20 cellular contexts compared by ENCODE assay signal in genomic region chr11:78688460-78688859, GRCh38.
DNase-seq lines count a peak whose midpoint lies in the region; ATAC-seq, FAIRE-seq and TF ChIP-seq lines count a peak whose summit lies in the region.
"Had no signal": no experiment of that assay in that cellular context is flagged by ENCODE, and none has a peak within 500 bp of the region (broad histone marks: within the 10 kb centered on the region; RNA-seq: fewer than 3 reads in every experiment).

No MANE protein-coding gene starts in this region.

- no peak overlapping the region for H2BK120ac ChIP-seq in mesendoderm (ENCODE audit: low read depth, low read length)

- ATAC-seq in HG03196 (IDR thresholded peaks at IDR 0.05; ENCODE audit: unreplicated experiment) (no peak), GM21360 (IDR thresholded peaks at IDR 0.05; ENCODE audit: unreplicated experiment) (no peak)
- ATAC-seq: SK-N-SH treated with all-trans-retinoic acid at 6 μM for 48 hours had no signal

- H3K4me3 ChIP-seq in bronchial epithelial cell (ENCODE audit: low read depth, low read length) = no peak overlapping the region
- H3K4me3 ChIP-seq in mesendoderm (ENCODE audit: low read length) = no peak overlapping the region

- no peak for TF ChIP-seq CTCF in bronchial epithelial cell (IDR thresholded peaks at IDR 0.05; ENCODE audit: insufficient read depth, low read length, severe bottlenecking)

- no peak overlapping the region for H4K8ac ChIP-seq in mesendoderm (ENCODE audit: low read depth, low read length)

- H3K4me2 ChIP-seq in mesendoderm (ENCODE audit: low read length) = no peak overlapping the region

- H3K23ac ChIP-seq in mesendoderm (ENCODE audit: low read length) = no peak overlapping the region

- no peaks in the 10 kb centered on the region for H3K27me3 ChIP-seq in bronchial epithelial cell (ENCODE audit: control insufficient read depth, insufficient read depth, low read length)
- no peaks in the 10 kb centered on the region for H3K27me3 ChIP-seq in mesendoderm (ENCODE audit: insufficient read depth, low read length, poor library complexity)

- no peak overlapping the region for H2BK5ac ChIP-seq in mesendoderm (ENCODE audit: low read length)

- H3K79me1 ChIP-seq in mesendoderm (ENCODE audit: low read length) = no peaks in the 10 kb centered on the region

- no CpG with 5 or more reads among the region's 1 CpG for WGBS in mesendoderm (ENCODE audit: extremely low coverage, insufficient coverage, low lambda C conversion rate)

- DNase-seq in NCI-H146 (lab: John Stamatoyannopoulos, UW) (peak; percentile 39), NCI-H146 treated with DMSO at 0.1 percent for 48 hours (lab: John Stamatoyannopoulos, UW; ENCODE audit: unreplicated experiment) (no peak), NCI-H1105 (lab: John Stamatoyannopoulos, UW) (peak; percentile 7), bronchial epithelial cell (ENCODE audit: low read depth) (peak; percentile 72), mesendoderm (peak; percentile 69), NCI-H187 treated with DMSO at 0.1 percent for 48 hours (lab: John Stamatoyannopoulos, UW) (no peak)
- DNase-seq: C1 segment of cervical spinal cord, DMS79, HFFc6, IMR-90, Kasumi-1, NCI-H1694, NCI-H2171 treated with DMSO at 0.1 percent for 48 hours, NCI-H524 treated with DMSO at 0.1 percent for 48 hours, Right ventricle myocardium superior had no signal

- H2AK5ac ChIP-seq in mesendoderm (ENCODE audit: low read length) = no peak overlapping the region

- H2BK15ac ChIP-seq in mesendoderm (replicated peaks; ENCODE audit: low read depth) = no peak overlapping the region

- no peak overlapping the region for H4K5ac ChIP-seq in mesendoderm (ENCODE audit: low read length)

- H3K36me3 ChIP-seq in bronchial epithelial cell (ENCODE audit: control insufficient read depth, insufficient read depth, low read length) = no peaks in the 10 kb centered on the region
- no peaks in the 10 kb centered on the region for H3K36me3 ChIP-seq in mesendoderm (ENCODE audit: control insufficient read depth, insufficient read depth, low read length)

- H3K79me2 ChIP-seq in mesendoderm (ENCODE audit: control insufficient read depth, insufficient read depth, low read length) = no peaks in the 10 kb centered on the region

- no peak overlapping the region for H3K9ac ChIP-seq in mesendoderm (ENCODE audit: low read length)

- H3K4me1 ChIP-seq in mesendoderm (ENCODE audit: control insufficient read depth, low read depth, low read length) = no peaks in the 10 kb centered on the region

- no peak overlapping the region for H3K4ac ChIP-seq in mesendoderm (ENCODE audit: low read depth, low read length)

- H3K18ac ChIP-seq in mesendoderm (ENCODE audit: low read length) = no peak overlapping the region

- FAIRE-seq in bronchial epithelial cell (lab: Jason Lieb, UNC) = no peak
- FAIRE-seq: G401.6, GM12891 had no signal

- H3K27ac ChIP-seq in mesendoderm (ENCODE audit: low read depth, low read length) = no peak overlapping the region

- H3K56ac ChIP-seq in mesendoderm (ENCODE audit: low read length) = no peak overlapping the region

Comparison
In these comparisons a context has a peak if more than half of its experiments do, and no peak if none do; other contexts are left out.
1. DNase-seq: peak in NCI-H146 (single experiment), NCI-H1105 (single experiment), bronchial epithelial cell (single experiment) and mesendoderm (single experiment); none in NCI-H146 treated with DMSO at 0.1 percent for 48 hours (single experiment) and NCI-H187 treated with DMSO at 0.1 percent for 48 hours (single experiment).